8 cellular contexts compared by ENCODE assay signal in genomic region chr4:16026155-16026761, GRCh38. TPM values are rescaled to one million over a fixed set of nuclear protein-coding genes. Genes with fewer than 3 reads are reported as not detected.
DNase-seq lines count a peak whose midpoint lies in the region; ATAC-seq and TF ChIP-seq lines count a peak whose summit lies in the region.

No MANE protein-coding gene starts in this region.

- H3K4me1 Mint-ChIP-seq in activated naive CD8-positive, alpha-beta T cell treated with anti-CD3 and anti-CD28 coated beads for 36 hours = no peaks in the 10 kb centered on the region
- no peaks in the 10 kb centered on the region for H3K4me1 Mint-ChIP-seq in stimulated activated memory B cell treated with anti-CD40 and anti-IgM and Interleukin-4, amounts not matched to agents 10 μg/mL and 1 μg/mL and 100 μg/mL, for 72 hours

- H3K27me3 Mint-ChIP-seq in activated naive CD8-positive, alpha-beta T cell treated with anti-CD3 and anti-CD28 coated beads for 36 hours = peaks cover 5% of the 10 kb centered on the region
- peaks cover 17% of the 10 kb centered on the region for H3K27me3 Mint-ChIP-seq in stimulated activated memory B cell treated with anti-CD40 and anti-IgM and Interleukin-4, amounts not matched to agents 10 μg/mL and 1 μg/mL and 100 μg/mL, for 72 hours

- H3K9me3 Mint-ChIP-seq in activated naive CD8-positive, alpha-beta T cell treated with anti-CD3 and anti-CD28 coated beads for 36 hours = no peaks in the 10 kb centered on the region
- H3K9me3 Mint-ChIP-seq in stimulated activated memory B cell treated with anti-CD40 and anti-IgM and Interleukin-4, amounts not matched to agents 10 μg/mL and 1 μg/mL and 100 μg/mL, for 72 hours = no peaks in the 10 kb centered on the region

- no peak overlapping the region for H3K27ac ChIP-seq in SU-DHL-6 (ENCODE audit: low read depth, low read length)

- H3K4me2 ChIP-seq in SU-DHL-6 (ENCODE audit: low read depth, low read length, poor library complexity, severe bottlenecking) = no peak overlapping the region

- no peaks in the 10 kb centered on the region for H3K79me2 ChIP-seq in SU-DHL-6 (ENCODE audit: insufficient read depth, low read length)

- no peaks in the 10 kb centered on the region for H3K27me3 ChIP-seq in SU-DHL-6 (ENCODE audit: low read length)

- no peak for ATAC-seq in stimulated activated memory B cell treated with anti-CD40 and anti-IgM and Interleukin-4, amounts not matched to agents 10 μg/mL and 1 μg/mL and 100 μg/mL, for 72 hours

- peak; percentile 9 for DNase-seq in stimulated activated CD4-positive, alpha-beta T cell treated with anti-CD3 and anti-CD28 coated beads, Interleukin-15, amount 100 ng/mL, for 24 hours
- DNase-seq in stimulated activated CD4-positive, alpha-beta T cell treated with anti-CD3 and anti-CD28 coated beads, Interleukin-4, amount 100 ng/mL, for 4 hours = no peak
- DNase-seq in Kasumi-1 (lab: John Stamatoyannopoulos, UW) (peak; percentile 60 to 62), fibroblast of villous mesenchyme (ENCODE audit: low read depth) (peak; percentile 78), pons (ENCODE audit: low spot score) (peak; percentile 71)
- DNase-seq in activated naive CD8-positive, alpha-beta T cell treated with anti-CD3 and anti-CD28 coated beads for 36 hours = no peak

- H3K4me3 Mint-ChIP-seq in activated naive CD8-positive, alpha-beta T cell treated with anti-CD3 and anti-CD28 coated beads for 36 hours = no peak overlapping the region
- no peak overlapping the region for H3K4me3 Mint-ChIP-seq in stimulated activated memory B cell treated with anti-CD40 and anti-IgM and Interleukin-4, amounts not matched to agents 10 μg/mL and 1 μg/mL and 100 μg/mL, for 72 hours

- no peaks in the 10 kb centered on the region for H3K36me3 ChIP-seq in SU-DHL-6 (ENCODE audit: low read length)

- H3K4me3 ChIP-seq in SU-DHL-6 (ENCODE audit: insufficient read depth, low read length, poor library complexity, severe bottlenecking) (no peak overlapping the region), fibroblast of villous mesenchyme (ENCODE audit: low read depth, low read length) (no peak overlapping the region)

- TF ChIP-seq CTCF in SU-DHL-6 (IDR thresholded peaks at IDR 0.05; ENCODE audit: insufficient read depth, low read length, poor library complexity, severe bottlenecking) (peak; percentile 63), fibroblast of villous mesenchyme (IDR thresholded peaks at IDR 0.05; ENCODE audit: insufficient read depth, low read depth, low read length) (peak; percentile 76)

- no peaks in the 10 kb centered on the region for H3K9me2 ChIP-seq in SU-DHL-6 (replicated peaks; ENCODE audit: insufficient read depth, low read length)

- H3K27ac Mint-ChIP-seq in activated naive CD8-positive, alpha-beta T cell treated with anti-CD3 and anti-CD28 coated beads for 36 hours = no peak overlapping the region
- H3K27ac Mint-ChIP-seq in stimulated activated memory B cell treated with anti-CD40 and anti-IgM and Interleukin-4, amounts not matched to agents 10 μg/mL and 1 μg/mL and 100 μg/mL, for 72 hours = no peak overlapping the region

- no peak overlapping the region for H2AFZ ChIP-seq in SU-DHL-6 (ENCODE audit: low read depth, low read length, severe bottlenecking)

- no peaks in the 10 kb centered on the region for H3K9me3 ChIP-seq in SU-DHL-6 (ENCODE audit: insufficient read depth, low read length)

- H4K20me1 ChIP-seq in SU-DHL-6 (ENCODE audit: low read depth, low read length) = no peaks in the 10 kb centered on the region

- H3K9ac ChIP-seq in SU-DHL-6 (ENCODE audit: low read length) = no peak overlapping the region

- H3K36me3 Mint-ChIP-seq in activated naive CD8-positive, alpha-beta T cell treated with anti-CD3 and anti-CD28 coated beads for 36 hours = no peaks in the 10 kb centered on the region
- H3K36me3 Mint-ChIP-seq in stimulated activated memory B cell treated with anti-CD40 and anti-IgM and Interleukin-4, amounts not matched to agents 10 μg/mL and 1 μg/mL and 100 μg/mL, for 72 hours = no peaks in the 10 kb centered on the region

- no peaks in the 10 kb centered on the region for H3F3A ChIP-seq in SU-DHL-6 (ENCODE audit: insufficient read depth)

RNA-seq across cellular contexts. Expression of gene PROM1, which starts 57.6 kb away (rescaled TPM):
- total RNA-seq in fibroblast of villous mesenchyme = under 0.01 TPM in 2 replicates
- total RNA-seq in activated naive CD8-positive, alpha-beta T cell treated with anti-CD3 and anti-CD28 coated beads for 36 hours = under 1 TPM; 0.34 to 0.56 TPM

Comparison
In these comparisons a context has a peak if more than half of its experiments do, and no peak if none do; other contexts are left out.
1. DNase-seq: peak in stimulated activated CD4-positive, alpha-beta T cell treated with anti-CD3 and anti-CD28 coated beads, Interleukin-15, amount 100 ng/mL, for 24 hours (single experiment), Kasumi-1 (2 of 2), fibroblast of villous mesenchyme (single experiment) and pons (single experiment); none in stimulated activated CD4-positive, alpha-beta T cell treated with anti-CD3 and anti-CD28 coated beads, Interleukin-4, amount 100 ng/mL, for 4 hours (0 of 2) and activated naive CD8-positive, alpha-beta T cell treated with anti-CD3 and anti-CD28 coated beads for 36 hours (single experiment).